8 cellular contexts compared by ENCODE assay signal in genomic region chr17:46225274-46225794, GRCh38. TPM values are rescaled to one million over a fixed set of nuclear protein-coding genes. Genes with fewer than 3 reads are reported as not detected.
DNase-seq lines count a peak whose midpoint lies in the region; ATAC-seq, FAIRE-seq and TF ChIP-seq lines count a peak whose summit lies in the region.
"Not testable (repeated sequence)": the region's sequence is repeated elsewhere in the genome, so short reads cannot be mapped to it uniquely, and the experiment has no call there.

No MANE protein-coding gene starts in this region.

- not testable (repeated sequence) for H3K27ac ChIP-seq in endothelial cell of umbilical vein (ENCODE audit: insufficient read depth, low read depth, low read length)

- H3K4me1 Mint-ChIP-seq in mesothelial cell of epicardium, result not testable (repeated sequence)

- not testable (repeated sequence) for H3K9ac ChIP-seq in endothelial cell of umbilical vein (replicated peaks; ENCODE audit: extremely low read depth, insufficient read depth, low read length)

- H3K36me3 Mint-ChIP-seq in mesothelial cell of epicardium, result not testable (repeated sequence)

- BruUV-seq in endothelial cell of umbilical vein (replicated peaks; lab: Mats Ljungman, UMichigan), result not testable (repeated sequence)

- peak; percentile 92 for FAIRE-seq in endothelial cell of umbilical vein (lab: Jason Lieb, UNC)

- not testable (repeated sequence) for H3K36me3 ChIP-seq in endothelial cell of umbilical vein (ENCODE audit: control insufficient read depth in 2 of 2, extremely low read depth in 1 of 2, insufficient read depth in 2 of 2, low read length in 2 of 2)

- not testable (repeated sequence) for H3K9me3 Mint-ChIP-seq in mesothelial cell of epicardium

- peak; percentile 94 for DNase-seq in Caki2 (ENCODE audit: low read depth)
- peak in 74 of 76 experiments; percentile 20 to 95 (median 77) for DNase-seq in HUDEP-2 (lab: John Stamatoyannopoulos, UW; ENCODE audit: unreplicated experiment in 76 of 76)
- DNase-seq in NOMO-1 treated with dmso at 0.1 percent for 144 hours (lab: John Stamatoyannopoulos, UW; ENCODE audit: unreplicated experiment), result peak; percentile 60
- DNase-seq in activated CD8-positive, alpha-beta memory T cell treated with anti-CD3 and anti-CD28 coated beads, Interleukin-2, amount 50 U/mL, for 24 hours (ENCODE audit: extremely low read depth), result peak; percentile 92
- DNase-seq in endothelial cell of umbilical vein (ENCODE audit: low read depth, low spot score), result peak; percentile 93
- DNase-seq in mesothelial cell of epicardium (ENCODE audit: low spot score in 2 of 2, unreplicated experiment in 2 of 2), result peak; percentile 92 to 100
- DNase-seq in stimulated activated CD8-positive, alpha-beta memory T cell treated with anti-CD3 and anti-CD28 coated beads, Interleukin-15, amount 100 ng/mL, for 24 hours (ENCODE audit: low read depth), result peak; percentile 76

- H2AFZ ChIP-seq in endothelial cell of umbilical vein (ENCODE audit: low read depth, low read length), result peak overlapping the region; percentile 91

- intact Hi-C loops in endothelial cell of umbilical vein (cut with micrococcal nuclease), result not testable (repeated sequence)

- in situ Hi-C loops in Caki2 (cut with HindIII; ENCODE audit: low pct_unique_long_range_greater_than_20kb, low sequenced_read_pairs), result not testable (repeated sequence)

- H3K4me2 ChIP-seq in endothelial cell of umbilical vein (ENCODE audit: insufficient read depth, low read length), result peak overlapping the region; percentile 78

- not testable (repeated sequence) for H3K27me3 Mint-ChIP-seq in mesothelial cell of epicardium (ENCODE audit: low read depth)

- not testable (repeated sequence) for H3K79me2 ChIP-seq in endothelial cell of umbilical vein (ENCODE audit: control insufficient read depth, insufficient read depth, low read length)

- POLR2A ChIA-PET in endothelial cell of umbilical vein (lab: Charles Lee), result not testable (repeated sequence)

- peak overlapping the region; percentile 82 for H3K4me3 Mint-ChIP-seq in mesothelial cell of epicardium

- not testable (repeated sequence) for H4K20me1 ChIP-seq in endothelial cell of umbilical vein (replicated peaks; ENCODE audit: control insufficient read depth, extremely low read depth, insufficient read depth, low read length)

- peak; percentile 97 for ATAC-seq in GM21390 (IDR thresholded peaks at IDR 0.05; ENCODE audit: unreplicated experiment)

- peak overlapping the region; percentile 83 for H3K27ac Mint-ChIP-seq in mesothelial cell of epicardium

- not testable (repeated sequence) for TF ChIP-seq POLR2A in endothelial cell of umbilical vein (IDR thresholded peaks at IDR 0.05; ENCODE audit: low read depth, low read length)

- not testable (repeated sequence) for H3K9me3 ChIP-seq in endothelial cell of umbilical vein (replicated peaks; ENCODE audit: control insufficient read depth, insufficient read depth, low read length)

- H3K9me1 ChIP-seq in endothelial cell of umbilical vein (replicated peaks; ENCODE audit: control insufficient read depth, extremely low read depth, insufficient read depth, low read length), result not testable (repeated sequence)

- CTCF ChIA-PET in endothelial cell of umbilical vein (lab: Charles Lee), result not testable (repeated sequence)

- TF ChIP-seq CTCF in endothelial cell of umbilical vein (IDR thresholded peaks at IDR 0.05; ENCODE audit: extremely low read depth in 1 of 2, insufficient read depth in 1 of 2, low read depth in 1 of 2, low read length in 2 of 2); mesothelial cell of epicardium (IDR thresholded peaks at IDR 0.05; ENCODE audit: unreplicated experiment): not testable (repeated sequence)

- H3K27me3 ChIP-seq in endothelial cell of umbilical vein (ENCODE audit: control insufficient read depth in 2 of 2, insufficient read depth in 2 of 2, low read length in 2 of 2), result not testable (repeated sequence)

- dilution Hi-C loops in endothelial cell of umbilical vein (cut with MboI; ENCODE audit: extremely low pct_ligation_motif_present, low sequenced_read_pairs), result not testable (repeated sequence)

- peak overlapping the region; percentile 29 to 52 (median 52) for H3K4me3 ChIP-seq in endothelial cell of umbilical vein (replicated peaks in 1 of 3; ENCODE audit: insufficient read depth in 1 of 3, low read depth in 1 of 3, low read length in 3 of 3)

- not testable (repeated sequence) for H3K4me1 ChIP-seq in endothelial cell of umbilical vein (ENCODE audit: control insufficient read depth, extremely low read depth, insufficient read depth, low read length)

RNA-seq across cellular contexts. Expression of gene KANSL1, which starts 32.1 kb away (rescaled TPM):
- 32.8 and 35.6 TPM in 2 replicates for total RNA-seq in Caki2 (2014; rRNA removed; shearing (Covaris generic); ENCODE audit: low replicate concordance)
- 74.0 and 90.8 TPM in 2 replicates for total RNA-seq in endothelial cell of umbilical vein
- polyA plus RNA-seq in endothelial cell of umbilical vein, result 19.5 and 29.1 TPM in 2 replicates
- polyA plus RNA-seq in endothelial cell of umbilical vein (2011; cell fraction: cytosol; rRNA removed), result 20.0 and 22.0 TPM in 2 replicates
- polyA plus RNA-seq in endothelial cell of umbilical vein (2011; cell fraction: nucleus; rRNA removed), result 103 and 121 TPM in 2 replicates
- 19.9 and 21.0 TPM in 2 replicates for polyA plus RNA-seq in endothelial cell of umbilical vein (2012)
- polyA minus RNA-seq in endothelial cell of umbilical vein, result 150 and 165 TPM in 2 replicates
- polyA minus RNA-seq in endothelial cell of umbilical vein (2011; cell fraction: cytosol; rRNA and poly(A)+ RNA removed), result 38.2 TPM
- 250 and 333 TPM in 2 replicates for polyA minus RNA-seq in endothelial cell of umbilical vein (2011; cell fraction: nucleus; rRNA and poly(A)+ RNA removed)
- 185 to 189 TPM (median 189 TPM) in 3 replicates for total RNA-seq in mesothelial cell of epicardium
